In genomic region chr12:3218846-3219632, GRCh38 we compare ENCODE assay signal across 1 cellular context.
TF ChIP-seq lines count a peak whose summit lies in the region.

No MANE protein-coding gene starts in this region.

TF ChIP-seq in WTC11, 78 proteins besides CTCF, POLR2A, EP300 and RAD21 (continued from another document):
- no peak for TF ChIP-seq ZNF281 (CRISPR knock-in tag; IDR thresholded peaks at IDR 0.05)
- TF ChIP-seq ELF4 (CRISPR knock-in tag; IDR thresholded peaks at IDR 0.05; ENCODE audit: low read depth), result no peak
- TF ChIP-seq ZNF396 (CRISPR knock-in tag; IDR thresholded peaks at IDR 0.05; ENCODE audit: borderline replicate concordance), result no peak
- no peak for TF ChIP-seq ATF3 (CRISPR knock-in tag; conservative IDR thresholded peaks at IDR 0.05)
- no peak for TF ChIP-seq ETV6 (CRISPR knock-in tag; IDR thresholded peaks at IDR 0.05)
- no peak for TF ChIP-seq ZNF219 (CRISPR knock-in tag; IDR thresholded peaks at IDR 0.05; ENCODE audit: borderline replicate concordance)
- TF ChIP-seq NR2C2 (CRISPR knock-in tag; IDR thresholded peaks at IDR 0.05), result no peak
- TF ChIP-seq JAZF1 (CRISPR knock-in tag; IDR thresholded peaks at IDR 0.05), result no peak
